25 cellular contexts compared by ENCODE assay signal in the genomic region with DNA sequence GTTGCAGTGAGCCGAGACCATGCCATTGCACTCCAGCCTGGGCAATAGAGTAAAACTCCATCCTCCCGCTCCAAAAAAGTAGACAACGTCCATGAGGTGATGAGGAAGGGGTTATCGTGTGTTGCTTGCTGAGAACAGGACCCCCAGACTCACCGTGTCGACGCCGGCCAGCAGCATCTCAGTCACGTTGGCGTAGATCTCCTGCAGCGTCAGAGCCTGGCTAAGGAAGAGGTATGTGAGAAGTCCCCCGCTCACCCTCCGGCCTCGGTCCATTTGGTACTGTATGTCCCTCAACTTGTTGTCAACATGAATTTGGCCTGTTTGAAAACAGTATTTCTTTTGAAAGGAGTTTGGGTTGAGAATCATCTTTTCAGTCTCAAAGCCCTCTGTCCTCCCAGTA. TPM values are rescaled to one million over a fixed set of nuclear protein-coding genes. Genes with fewer than 3 reads are reported as not detected.
"Had no signal": no experiment of that assay in that cellular context is flagged by ENCODE, and none has a peak within 500 bp of the region (broad histone marks: within the 10 kb centered on the region; RNA-seq: fewer than 3 reads in every experiment).

No MANE protein-coding gene starts in this region.

- DNase-seq: KBM-7, MV-4-11, NCI-H1048, NCI-H1105, NCI-H1417 treated with DMSO at 0.1 percent for 48 hours, NCI-H146, NCI-H1694 treated with DMSO at 0.1 percent for 48 hours, NCI-H1930, NCI-H2081, NCI-H2107, NCI-H2227 treated with DMSO at 0.1 percent for 48 hours, NCI-H446, NCI-H510A, NCI-H524 treated with DMSO at 0.1 percent for 48 hours, NCI-H69, NCI-H774, PC-3, SIG-M5 had no signal

- H3K27ac ChIP-seq: SJSA1, SK-N-MC had no signal

- H3K4me3 ChIP-seq: SJSA1, SK-N-MC had no signal

- H3K36me3 ChIP-seq: SJSA1 had no signal

- H3K27me3 ChIP-seq: SJSA1 had no signal

- ATAC-seq: Panc1, PC-3, Right ventricle myocardium inferior had no signal

RNA-seq across cellular contexts. Expression of a gene that starts 20.9 kb away (rescaled TPM):
- total RNA-seq: HT-29, MCF 10A, OCI-LY7 had no signal
